1 cellular context compared by ENCODE assay signal in genomic region chr6:108684809-108685329, GRCh38.
TF ChIP-seq lines count a peak whose summit lies in the region.

No MANE protein-coding gene starts in this region.

TF ChIP-seq in GM12878, 131 proteins besides CTCF, POLR2A, EP300 and RAD21 (continued from another document):
- peak; percentile 39; the same call in 1 of the 2 replicates for TF ChIP-seq PKNOX1 (IDR thresholded peaks at IDR 0.05)
- no peak for TF ChIP-seq BRCA1 (IDR thresholded peaks at IDR 0.05; ENCODE audit: low read depth, low read length)
- 0 out of 2 replicates have a peak, but pooled peaks have one; percentile 22 for TF ChIP-seq MTA2 (IDR thresholded peaks at IDR 0.05; ENCODE audit: low read depth)
- 0 out of 2 replicates have a peak, but pooled peaks have one; percentile 27 for TF ChIP-seq DPF2 (IDR thresholded peaks at IDR 0.05)
- TF ChIP-seq ZSCAN29 (IDR thresholded peaks at IDR 0.05) = peak; percentile 91
- TF ChIP-seq, protein P1, sequence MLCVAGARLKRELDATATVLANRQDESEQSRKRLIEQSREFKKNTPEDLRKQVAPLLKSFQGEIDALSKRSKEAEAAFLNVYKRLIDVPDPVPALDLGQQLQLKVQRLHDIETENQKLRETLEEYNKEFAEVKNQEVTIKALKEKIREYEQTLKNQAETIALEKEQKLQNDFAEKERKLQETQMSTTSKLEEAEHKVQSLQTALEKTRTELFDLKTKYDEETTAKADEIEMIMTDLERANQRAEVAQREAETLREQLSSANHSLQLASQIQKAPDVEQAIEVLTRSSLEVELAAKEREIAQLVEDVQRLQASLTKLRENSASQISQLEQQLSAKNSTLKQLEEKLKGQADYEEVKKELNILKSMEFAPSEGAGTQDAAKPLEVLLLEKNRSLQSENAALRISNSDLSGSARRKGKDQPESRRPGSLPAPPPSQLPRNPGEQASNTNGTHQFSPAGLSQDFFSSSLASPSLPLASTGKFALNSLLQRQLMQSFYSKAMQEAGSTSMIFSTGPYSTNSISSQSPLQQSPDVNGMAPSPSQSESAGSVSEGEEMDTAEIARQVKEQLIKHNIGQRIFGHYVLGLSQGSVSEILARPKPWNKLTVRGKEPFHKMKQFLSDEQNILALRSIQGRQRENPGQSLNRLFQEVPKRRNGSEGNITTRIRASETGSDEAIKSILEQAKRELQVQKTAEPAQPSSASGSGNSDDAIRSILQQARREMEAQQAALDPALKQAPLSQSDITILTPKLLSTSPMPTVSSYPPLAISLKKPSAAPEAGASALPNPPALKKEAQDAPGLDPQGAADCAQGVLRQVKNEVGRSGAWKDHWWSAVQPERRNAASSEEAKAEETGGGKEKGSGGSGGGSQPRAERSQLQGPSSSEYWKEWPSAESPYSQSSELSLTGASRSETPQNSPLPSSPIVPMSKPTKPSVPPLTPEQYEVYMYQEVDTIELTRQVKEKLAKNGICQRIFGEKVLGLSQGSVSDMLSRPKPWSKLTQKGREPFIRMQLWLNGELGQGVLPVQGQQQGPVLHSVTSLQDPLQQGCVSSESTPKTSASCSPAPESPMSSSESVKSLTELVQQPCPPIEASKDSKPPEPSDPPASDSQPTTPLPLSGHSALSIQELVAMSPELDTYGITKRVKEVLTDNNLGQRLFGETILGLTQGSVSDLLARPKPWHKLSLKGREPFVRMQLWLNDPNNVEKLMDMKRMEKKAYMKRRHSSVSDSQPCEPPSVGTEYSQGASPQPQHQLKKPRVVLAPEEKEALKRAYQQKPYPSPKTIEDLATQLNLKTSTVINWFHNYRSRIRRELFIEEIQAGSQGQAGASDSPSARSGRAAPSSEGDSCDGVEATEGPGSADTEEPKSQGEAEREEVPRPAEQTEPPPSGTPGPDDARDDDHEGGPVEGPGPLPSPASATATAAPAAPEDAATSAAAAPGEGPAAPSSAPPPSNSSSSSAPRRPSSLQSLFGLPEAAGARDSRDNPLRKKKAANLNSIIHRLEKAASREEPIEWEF (IDR thresholded peaks at IDR 0.05; ENCODE audit: insufficient replicate concordance, low read depth, low read length) = no peak
- peak; percentile 67 for TF ChIP-seq NR2F1 (conservative IDR thresholded peaks at IDR 0.05)
- no peak for TF ChIP-seq HSF1 (IDR thresholded peaks at IDR 0.05; ENCODE audit: low read depth, low read length)
